Comparison of ENCODE assay signal across 7 cellular contexts in genomic region chr15:75451202-75451673, GRCh38. TPM values are rescaled to one million over a fixed set of nuclear protein-coding genes. Genes with fewer than 3 reads are reported as not detected.
DNase-seq lines count a peak whose midpoint lies in the region; ATAC-seq and TF ChIP-seq lines count a peak whose summit lies in the region.

No MANE protein-coding gene starts in this region.

- H3K36me3 ChIP-seq in iPS-20b (ENCODE audit: insufficient read depth, low read depth, low read length), result peaks cover 11% of the 10 kb centered on the region; the same call in 1 of the 2 replicates
- peaks cover 0 to 9% (median 3%) of the 10 kb centered on the region in 4 donors for H3K36me3 ChIP-seq in stomach

- no peak for TF ChIP-seq CTCF in HL-60 (IDR thresholded peaks at IDR 0.05; ENCODE audit: insufficient read depth, low read length)
- TF ChIP-seq CTCF in stomach (IDR thresholded peaks at IDR 0.05), result no peak

- H3K4me3 ChIP-seq in HL-60 (replicated peaks; ENCODE audit: insufficient read depth, low read length), result peak overlapping the region; percentile 73
- peak overlapping the region; percentile 78; the same call in 1 of the 2 replicates for H3K4me3 ChIP-seq in iPS-20b (ENCODE audit: low read length)
- H3K4me3 ChIP-seq in stomach, result peak overlapping the region; percentile 77 to 97 (median 86)

- no peak for TF ChIP-seq POLR2A in stomach (IDR thresholded peaks at IDR 0.05)

- H3K36me3 Mint-ChIP-seq in activated naive CD8-positive, alpha-beta T cell treated with anti-CD3 and anti-CD28 coated beads for 36 hours, result peaks cover 16% of the 10 kb centered on the region

- no peak for ATAC-seq in GM19467 (IDR thresholded peaks at IDR 0.05; ENCODE audit: unreplicated experiment)

- peak overlapping the region; percentile 91 for H3K27ac Mint-ChIP-seq in activated naive CD8-positive, alpha-beta T cell treated with anti-CD3 and anti-CD28 coated beads for 36 hours

- DNase-seq in HL-60 (ENCODE audit: low read depth in 1 of 2, low spot score in 1 of 2) (no peak), stomach (no peak), 8988T (no peak)
- DNase-seq in activated naive CD8-positive, alpha-beta T cell treated with anti-CD3 and anti-CD28 coated beads for 36 hours, result no peak
- DNase-seq in activated CD4-positive, CD25-positive, alpha-beta regulatory T cell (lab: John Stamatoyannopoulos, UW), result no peak

- H3K9me3 ChIP-seq in iPS-20b (ENCODE audit: insufficient read depth, low read depth, low read length) (no peaks in the 10 kb centered on the region), stomach (no peaks in the 10 kb centered on the region)

- H3K27me3 Mint-ChIP-seq in activated naive CD8-positive, alpha-beta T cell treated with anti-CD3 and anti-CD28 coated beads for 36 hours, result no peaks in the 10 kb centered on the region

- peak overlapping the region; percentile 93 for H3K4me3 Mint-ChIP-seq in activated naive CD8-positive, alpha-beta T cell treated with anti-CD3 and anti-CD28 coated beads for 36 hours

- H3K27me3 ChIP-seq in HL-60 (ENCODE audit: insufficient read depth, poor library complexity, severe bottlenecking), result no peaks in the 10 kb centered on the region
- H3K27me3 ChIP-seq in iPS-20b (ENCODE audit: insufficient read depth, low read length), result no peaks in the 10 kb centered on the region
- no peaks in the 10 kb centered on the region for H3K27me3 ChIP-seq in stomach

- peaks cover 1% of the 10 kb centered on the region; the same call in 1 of the 2 replicates for H3K4me1 ChIP-seq in iPS-20b (ENCODE audit: insufficient read depth, low read length)
- peaks cover 26 to 54% (median 50%) of the 10 kb centered on the region in 4 donors for H3K4me1 ChIP-seq in stomach

- intact Hi-C loops in stomach (cut with DNase I; ENCODE audit: low total_unique reads), result no loop called here

- peak overlapping the region; percentile 97 for H3K27ac ChIP-seq in HL-60 (replicated peaks)
- H3K27ac ChIP-seq in iPS-20b (ENCODE audit: low read length), result peak overlapping the region; percentile 91
- peak overlapping the region; percentile 98 to 100 (median 99) for H3K27ac ChIP-seq in stomach

- H3K9me3 Mint-ChIP-seq in activated naive CD8-positive, alpha-beta T cell treated with anti-CD3 and anti-CD28 coated beads for 36 hours, result no peaks in the 10 kb centered on the region

- H3K9ac ChIP-seq in iPS-20b (ENCODE audit: low read depth, low read length), result peak overlapping the region; percentile 87; the same call in 1 of the 2 replicates

- WGBS in stomach, 5 donors, result 0 to 2% (median 1%) methylated on average over 22 to 45 of the region's 45 CpGs; no CpG with 5 or more reads in 1 of the 5 donors

- no peak for TF ChIP-seq EP300 in stomach (IDR thresholded peaks at IDR 0.05)

- peaks cover 39% of the 10 kb centered on the region for H3K4me1 Mint-ChIP-seq in activated naive CD8-positive, alpha-beta T cell treated with anti-CD3 and anti-CD28 coated beads for 36 hours

RNA-seq across cellular contexts. Expression of gene SIN3A, which starts 0.3 kb away (rescaled TPM):
- 10 to 100 TPM; 74.2 to 77.0 TPM for total RNA-seq in activated naive CD8-positive, alpha-beta T cell treated with anti-CD3 and anti-CD28 coated beads for 36 hours
- total RNA-seq in stomach, result 10 to 100 TPM; 22.0 to 61.9 (median 39.7) TPM
- 10 to 100 TPM in 1 of 3 donors, 1 to 10 TPM in 2; 8.4 to 10.7 (median 9.7) TPM for polyA plus RNA-seq in stomach
